In the genomic region with DNA sequence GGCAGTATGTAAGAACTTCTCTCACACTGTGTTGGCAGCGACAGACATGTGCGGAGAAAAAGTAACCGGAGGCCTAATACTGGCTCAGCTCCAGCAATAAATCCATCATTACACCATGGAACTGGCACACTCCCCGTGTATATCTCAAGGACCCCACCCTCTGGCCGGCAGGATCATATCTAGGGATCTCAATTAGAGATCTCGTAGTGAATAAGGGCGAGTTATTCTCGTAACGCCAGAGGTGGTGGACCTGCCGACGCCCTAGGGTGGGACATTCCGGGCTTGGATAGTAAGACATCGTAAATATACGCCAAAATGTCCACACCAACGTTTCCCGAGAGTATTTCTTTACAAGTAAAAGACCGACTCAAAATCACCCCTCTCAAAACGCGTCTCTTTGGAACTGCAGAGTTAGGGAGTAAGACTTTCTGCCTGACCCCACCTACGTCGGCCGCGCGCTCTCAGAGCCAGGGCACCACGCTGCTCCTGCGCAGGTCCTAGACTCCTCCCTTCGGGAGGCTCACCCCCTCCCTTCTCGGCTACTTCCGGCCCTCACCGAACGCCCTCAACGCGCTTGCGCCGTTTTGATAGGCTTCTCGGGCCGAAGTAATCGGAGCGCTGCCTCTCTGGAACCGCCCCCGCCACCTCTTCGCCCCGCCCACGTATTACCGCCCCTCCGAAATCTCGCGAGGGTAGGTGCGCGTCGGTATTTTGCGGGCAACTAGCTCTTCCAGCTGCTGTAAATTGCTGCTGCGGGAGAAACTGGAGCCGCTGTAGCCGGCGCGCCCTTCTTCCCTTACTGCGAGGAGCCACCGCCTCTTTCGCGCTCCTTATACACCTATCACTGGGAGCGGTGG, we compare ENCODE assay signal across 8 cellular contexts.
DNase-seq lines count a peak whose midpoint lies in the region; ATAC-seq and TF ChIP-seq lines count a peak whose summit lies in the region.

A gene with protein sequence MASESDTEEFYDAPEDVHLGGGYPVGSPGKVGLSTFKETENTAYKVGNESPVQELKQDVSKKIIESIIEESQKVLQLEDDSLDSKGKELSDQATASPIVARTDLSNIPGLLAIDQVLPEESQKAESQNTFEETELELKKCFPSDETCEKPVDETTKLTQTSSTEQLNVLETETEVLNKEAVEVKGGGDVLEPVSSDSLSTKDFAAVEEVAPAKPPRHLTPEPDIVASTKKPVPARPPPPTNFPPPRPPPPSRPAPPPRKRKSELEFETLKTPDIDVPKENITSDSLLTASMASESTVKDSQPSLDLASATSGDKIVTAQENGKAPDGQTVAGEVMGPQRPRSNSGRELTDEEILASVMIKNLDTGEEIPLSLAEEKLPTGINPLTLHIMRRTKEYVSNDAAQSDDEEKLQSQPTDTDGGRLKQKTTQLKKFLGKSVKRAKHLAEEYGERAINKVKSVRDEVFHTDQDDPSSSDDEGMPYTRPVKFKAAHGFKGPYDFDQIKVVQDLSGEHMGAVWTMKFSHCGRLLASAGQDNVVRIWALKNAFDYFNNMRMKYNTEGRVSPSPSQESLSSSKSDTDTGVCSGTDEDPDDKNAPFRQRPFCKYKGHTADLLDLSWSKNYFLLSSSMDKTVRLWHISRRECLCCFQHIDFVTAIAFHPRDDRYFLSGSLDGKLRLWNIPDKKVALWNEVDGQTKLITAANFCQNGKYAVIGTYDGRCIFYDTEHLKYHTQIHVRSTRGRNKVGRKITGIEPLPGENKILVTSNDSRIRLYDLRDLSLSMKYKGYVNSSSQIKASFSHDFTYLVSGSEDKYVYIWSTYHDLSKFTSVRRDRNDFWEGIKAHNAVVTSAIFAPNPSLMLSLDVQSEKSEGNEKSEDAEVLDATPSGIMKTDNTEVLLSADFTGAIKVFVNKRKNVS (plus strand): TSS at position 706 of the 857 bp plus-strand sequence. CDS start 398 bp downstream, outside the sequence.

- H3K4me3 Mint-ChIP-seq in central memory CD8-positive, alpha-beta T cell: peak within 1 kb of the TSS; percentile 100

- no peak for TF ChIP-seq CTCF in AG09309 (IDR thresholded peaks at IDR 0.05; ENCODE audit: control insufficient read depth, insufficient read depth, low read depth, low read length, missing control alignments)

- H3K4me3 ChIP-seq in AG09309 (ENCODE audit: control insufficient read depth, low read depth, low read length): peak within 1 kb of the TSS; percentile 96

- no peaks in the 10 kb centered on the region for H3K27me3 Mint-ChIP-seq in central memory CD8-positive, alpha-beta T cell

- peaks cover 9% of the 10 kb centered on the region for H3K36me3 Mint-ChIP-seq in central memory CD8-positive, alpha-beta T cell (ENCODE audit: insufficient read depth)

- peak; percentile 84 for ATAC-seq in GM19025 (IDR thresholded peaks at IDR 0.05; ENCODE audit: low read depth, unreplicated experiment)
- ATAC-seq in HG03342 (IDR thresholded peaks at IDR 0.05; ENCODE audit: unreplicated experiment): peak; percentile 91
- ATAC-seq in central memory CD8-positive, alpha-beta T cell (replicated peaks; ENCODE audit: extremely low read depth, poor library complexity, severe bottlenecking): peak; percentile 87

- peaks cover 29% of the 10 kb centered on the region for H3K4me1 Mint-ChIP-seq in central memory CD8-positive, alpha-beta T cell

- peak within 1 kb of the TSS; percentile 99 for H3K27ac Mint-ChIP-seq in central memory CD8-positive, alpha-beta T cell (ENCODE audit: low read depth)

- DNase-seq in AG09309 (ENCODE audit: low read depth) (peak; percentile 68), NCI-H446 (lab: John Stamatoyannopoulos, UW) (peak; percentile 85 to 97), inferior parietal cortex (ENCODE audit: extremely low spot score) (peak; percentile 93)
- peak; percentile 83 for DNase-seq in activated CD4-positive, CD25-positive, alpha-beta regulatory T cell treated with anti-CD3 and anti-CD28 coated beads, Interleukin-2, amount 50 U/mL, for 16 hours (ENCODE audit: low read depth, low spot score)
- DNase-seq in central memory CD8-positive, alpha-beta T cell (ENCODE audit: low spot score in 2 of 2): peak; percentile 86 to 92
- peak; percentile 83 to 84 for DNase-seq in stimulated activated CD4-positive, alpha-beta T cell treated with anti-CD3 and anti-CD28 coated beads, Interleukin-12 subunit alpha, Interleukin-12 subunit beta, amount 100 ng/mL, for 24 hours (ENCODE audit: low read depth in 2 of 2)

- H3K9me3 Mint-ChIP-seq in central memory CD8-positive, alpha-beta T cell: no peaks in the 10 kb centered on the region

Comparison
In these comparisons a context has a peak if more than half of its experiments do, and no peak if none do; other contexts are left out.
1. Peak in every context shown above with its lines: DNase-seq, ATAC-seq and H3K4me3 ChIP-seq.